Comparison of ENCODE assay signal across 8 cellular contexts in genomic region chr17:5486206-5487124, GRCh38. TPM values are rescaled to one million over a fixed set of nuclear protein-coding genes. Genes with fewer than 3 reads are reported as not detected.
DNase-seq lines count a peak whose midpoint lies in the region; ATAC-seq and TF ChIP-seq lines count a peak whose summit lies in the region.

A gene with protein sequence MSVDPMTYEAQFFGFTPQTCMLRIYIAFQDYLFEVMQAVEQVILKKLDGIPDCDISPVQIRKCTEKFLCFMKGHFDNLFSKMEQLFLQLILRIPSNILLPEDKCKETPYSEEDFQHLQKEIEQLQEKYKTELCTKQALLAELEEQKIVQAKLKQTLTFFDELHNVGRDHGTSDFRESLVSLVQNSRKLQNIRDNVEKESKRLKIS (plus strand): TSS chr17:5486566. CDS start chr17:5488863, 2,297 bp downstream.

- TF ChIP-seq POLR2A in right lobe of liver (IDR thresholded peaks at IDR 0.05), result peak; percentile 86

- peak within 1 kb of the TSS; percentile 93 to 97 for H3K4me3 Mint-ChIP-seq in CD14-positive monocyte
- H3K4me3 Mint-ChIP-seq in activated CD4-positive, alpha-beta memory T cell treated with anti-CD3 and anti-CD28 coated beads for 36 hours, result peak within 1 kb of the TSS; percentile 88

- H3K4me1 ChIP-seq in right lobe of liver, result peaks cover 0 to 27% (median 9%) of the 10 kb centered on the region in 4 donors

- peaks cover 0 to 1% (median 0%) of the 10 kb centered on the region in 3 donors for H3K27me3 Mint-ChIP-seq in CD14-positive monocyte (ENCODE audit: low read depth in 3 of 3)
- no peaks in the 10 kb centered on the region for H3K27me3 Mint-ChIP-seq in activated CD4-positive, alpha-beta memory T cell treated with anti-CD3 and anti-CD28 coated beads for 36 hours

- H3K36me3 Mint-ChIP-seq in CD14-positive monocyte, result peaks cover 51 to 52% of the 10 kb centered on the region in 2 donors
- H3K36me3 Mint-ChIP-seq in activated CD4-positive, alpha-beta memory T cell treated with anti-CD3 and anti-CD28 coated beads for 36 hours, result peaks cover 46% of the 10 kb centered on the region

- under 1% methylated on average over 66 of the region's 77 CpGs for WGBS in right lobe of liver (ENCODE audit: insufficient coverage, low coverage, low lambda C conversion rate, missing lambda C conversion rate)

- peaks cover 0 to 46% (median 22%) of the 10 kb centered on the region in 4 donors for H3K36me3 ChIP-seq in right lobe of liver

- peak within 1 kb of the TSS; percentile 97 to 99 (median 98) for H3K27ac Mint-ChIP-seq in CD14-positive monocyte
- peak within 1 kb of the TSS; percentile 98 for H3K27ac Mint-ChIP-seq in activated CD4-positive, alpha-beta memory T cell treated with anti-CD3 and anti-CD28 coated beads for 36 hours

- CTCF ChIA-PET in activated CD4-positive, alpha-beta memory T cell treated with anti-CD3 and anti-CD28 coated beads for 36 hours (lab: Charles Lee), result interaction anchor here (0.6 to 2.8 kb wide), 5 partner anchors 15 to 750 kb away, joined by 3 to 13 read pairs (median 4); partner anchors contain the start of genes C1QBP, DHX33 and ZNF594

- H3K27ac ChIP-seq in dorsolateral prefrontal cortex (peak within 1 kb of the TSS; percentile 89 to 100 (median 98)), right lobe of liver (peak within 1 kb of the TSS; percentile 96 to 99 (median 98))

- no peak for TF ChIP-seq CTCF in CD14-positive monocyte (IDR thresholded peaks at IDR 0.05)
- peak in 5 of 56 donors; percentile 8 to 30 (median 11) for TF ChIP-seq CTCF in dorsolateral prefrontal cortex (IDR thresholded peaks at IDR 0.05 in 54 of 56, conservative IDR thresholded peaks at IDR 0.05 in 2 of 56; ENCODE audit: low read depth in 1 of 56, partially characterized antibody in 56 of 56)
- TF ChIP-seq CTCF in right lobe of liver (IDR thresholded peaks at IDR 0.05), result no peak

- intact Hi-C loops in CD14-positive monocyte (cut with micrococcal nuclease), result loop anchor here (2.0 to 10.0 kb wide), 4 partner anchors 50 to 958 kb away; partner anchors contain the start of genes C1QBP (in 1 of the 2), NUP88 (in 1 of the 2) and PIMREG (in 1 of the 2)
- intact Hi-C loops in activated CD4-positive, alpha-beta memory T cell treated with anti-CD3 and anti-CD28 coated beads for 36 hours (cut with micrococcal nuclease), result loop anchor here (1.0 to 5.0 kb wide), 7 partner anchors 17 to 1154 kb away; partner anchors contain the start of genes C1QBP, KIAA0753, NLRP1 and NUP88
- intact Hi-C loops in dorsolateral prefrontal cortex (cut with DNase I), result loop anchor here (1.0 to 10.0 kb wide), 4 partner anchors 17 to 958 kb away; partner anchors contain the start of genes C1QBP (in 1 of the 2) and PIMREG (in 1 of the 2)
- intact Hi-C loops in right lobe of liver (cut with DNase I), result no loop called here

- DNase-seq in CD14-positive monocyte (ENCODE audit: low spot score), result peak; percentile 100
- peak; percentile 100 for DNase-seq in NCI-H82 treated with DMSO at 0.1 percent for 48 hours (lab: John Stamatoyannopoulos, UW; ENCODE audit: unreplicated experiment)
- peak; percentile 99 for DNase-seq in activated CD4-positive, alpha-beta memory T cell treated with anti-CD3 and anti-CD28 coated beads for 36 hours
- DNase-seq in dorsolateral prefrontal cortex, result peak; percentile 94 to 99 (median 99)
- DNase-seq in right lobe of liver, result peak; percentile 98 to 99 (median 99)
- peak; percentile 93 to 97 for DNase-seq in stimulated activated CD4-positive, alpha-beta T cell treated with anti-CD3 and anti-CD28 coated beads, Interleukin-4, amount 100 ng/mL, for 4 hours

- no peaks in the 10 kb centered on the region for H3K27me3 ChIP-seq in dorsolateral prefrontal cortex
- H3K27me3 ChIP-seq in right lobe of liver, result no peaks in the 10 kb centered on the region

- H3K4me3 ChIP-seq in dorsolateral prefrontal cortex (peak within 1 kb of the TSS; percentile 72 to 100 (median 95)), right lobe of liver (peak within 1 kb of the TSS; percentile 85 to 98 (median 91))

- ATAC-seq in GM19438 (IDR thresholded peaks at IDR 0.05; ENCODE audit: low read depth, unreplicated experiment) (peak; percentile 81), HG03575 (IDR thresholded peaks at IDR 0.05; ENCODE audit: extremely low read depth, insufficient number of reproducible peaks, low FRiP score, unreplicated experiment) (peak; percentile 41), right lobe of liver (peak; percentile 92 to 96 (median 95))

- POLR2A ChIA-PET in activated CD4-positive, alpha-beta memory T cell treated with anti-CD3 and anti-CD28 coated beads for 36 hours (lab: Charles Lee), result interaction anchor here (0.7 to 2.3 kb wide), 11 partner anchors 14 to 205 kb away, joined by 3 to 29 read pairs (median 6); partner anchors contain the start of genes C1QBP, DHX33, NUP88 and RPAIN

- H3K9me3 ChIP-seq in right lobe of liver, result no peaks in the 10 kb centered on the region

- peaks cover 19% of the 10 kb centered on the region for H3K4me1 Mint-ChIP-seq in CD14-positive monocyte
- H3K4me1 Mint-ChIP-seq in activated CD4-positive, alpha-beta memory T cell treated with anti-CD3 and anti-CD28 coated beads for 36 hours (ENCODE audit: low read depth), result peaks cover 54% of the 10 kb centered on the region

- no peaks in the 10 kb centered on the region for H3K9me3 Mint-ChIP-seq in CD14-positive monocyte
- H3K9me3 Mint-ChIP-seq in activated CD4-positive, alpha-beta memory T cell treated with anti-CD3 and anti-CD28 coated beads for 36 hours, result no peaks in the 10 kb centered on the region

RNA-seq across cellular contexts. Expression of the gene that starts here (rescaled TPM):
- 10 to 100 TPM in 1 of 2 donors, 1 to 10 TPM in 1; 6.9 to 10.8 TPM for polyA plus RNA-seq in CD14-positive monocyte
- 10 to 100 TPM; 30.4 to 32.0 TPM for total RNA-seq in activated CD4-positive, alpha-beta memory T cell treated with anti-CD3 and anti-CD28 coated beads for 36 hours
- total RNA-seq in dorsolateral prefrontal cortex (10 to 100 TPM in 113 of 120 experiments, 1 to 10 TPM in 7; 8.2 to 24.0 (median 13.7) TPM), right lobe of liver (1 to 10 TPM; 7.1 to 9.4 (median 8.7) TPM)

Comparison
In these comparisons a context has a peak if more than half of its experiments do, and no peak if none do; other contexts are left out.
1. Peak in every context shown above with its lines: DNase-seq, ATAC-seq, H3K4me3 ChIP-seq and H3K27ac ChIP-seq.
2. ATAC-seq: peak in every context shown above with its lines; median percentile 95 in right lobe of liver; 81 in GM19438; 41 in HG03575.
3. intact Hi-C loops: an anchor here in CD14-positive monocyte (2.0 to 10.0 kb wide), activated CD4-positive, alpha-beta memory T cell treated with anti-CD3 and anti-CD28 coated beads for 36 hours (1.0 to 5.0 kb wide) and dorsolateral prefrontal cortex (1.0 to 10.0 kb wide); none called in right lobe of liver.